In genomic region chr4:24988776-24989175, GRCh38 we compare ENCODE assay signal across 8 cellular contexts. TPM values are rescaled to one million over a fixed set of nuclear protein-coding genes. Genes with fewer than 3 reads are reported as not detected.
A peak's percentile ranks its signal among the peaks of the same experiment; 100 is the strongest.
DNase-seq lines count a peak whose midpoint lies in the region; ATAC-seq lines count a peak whose summit lies in the region.

No MANE protein-coding gene starts in this region.

- H3K9me3 ChIP-seq in mesenchymal stem cell (ENCODE audit: control insufficient read depth, low read length), result no peaks in the 10 kb centered on the region

- WGBS in mesenchymal stem cell, result 71% methylated on average over 1 of the region's 1 CpG

- no peaks in the 10 kb centered on the region for H3K79me1 ChIP-seq in mesenchymal stem cell (replicated peaks; ENCODE audit: low read length, poor library complexity, severe bottlenecking)

- no peak overlapping the region for H4K91ac ChIP-seq in mesenchymal stem cell (ENCODE audit: low read length)

- no peaks in the 10 kb centered on the region for H3K4me1 ChIP-seq in mesenchymal stem cell (ENCODE audit: control insufficient read depth, insufficient read depth, low read depth, low read length)

- no peak overlapping the region for H3K18ac ChIP-seq in mesenchymal stem cell (ENCODE audit: low read depth in 1 of 2, low read length in 2 of 2)

- H4K8ac ChIP-seq in mesenchymal stem cell (ENCODE audit: low read length), result no peak overlapping the region

- no peak overlapping the region for H2BK120ac ChIP-seq in mesenchymal stem cell (ENCODE audit: low read depth, low read length)

- H3K27ac ChIP-seq in mesenchymal stem cell (ENCODE audit: low read length, poor library complexity, severe bottlenecking), result no peak overlapping the region

- no peak overlapping the region for H2BK12ac ChIP-seq in mesenchymal stem cell (ENCODE audit: low read length in 2 of 2)

- no peak overlapping the region for H3K23ac ChIP-seq in mesenchymal stem cell (ENCODE audit: low read length in 2 of 2)

- H3K27me3 ChIP-seq in mesenchymal stem cell (ENCODE audit: control insufficient read depth in 1 of 2, insufficient read depth in 1 of 2, low read length in 2 of 2), result no peaks in the 10 kb centered on the region

- H2AFZ ChIP-seq in mesenchymal stem cell (ENCODE audit: low read depth, low read length), result no peak overlapping the region

- H2AK5ac ChIP-seq in mesenchymal stem cell (ENCODE audit: low read length, severe bottlenecking), result no peak overlapping the region

- DNase-seq in ELR (ENCODE audit: low read depth) (peak; percentile 60), NCI-H146 (lab: John Stamatoyannopoulos, UW) (peak; percentile 33), ecto neural progenitor cell (ENCODE audit: low spot score) (peak; percentile 55), mesenchymal stem cell (peak; percentile 39)
- no peak for DNase-seq in stimulated activated naive CD4-positive, alpha-beta T cell treated with Interleukin-2 at 50 U/mL for 16 hours (lab: John Stamatoyannopoulos, UW)

- H2BK5ac ChIP-seq in mesenchymal stem cell (ENCODE audit: low read depth, low read length, poor library complexity, severe bottlenecking), result no peak overlapping the region

- no peak overlapping the region for H3K14ac ChIP-seq in mesenchymal stem cell (ENCODE audit: low read length in 2 of 2)

- H3K4ac ChIP-seq in mesenchymal stem cell (ENCODE audit: low read depth in 1 of 2, low read length in 2 of 2), result no peak overlapping the region

- no peaks in the 10 kb centered on the region for H3K36me3 ChIP-seq in mesenchymal stem cell (ENCODE audit: control insufficient read depth in 1 of 2, insufficient read depth in 2 of 2, low read depth in 1 of 2, low read length in 2 of 2)

- H3K4me3 ChIP-seq in mesenchymal stem cell (ENCODE audit: insufficient read depth in 1 of 2, low read depth in 1 of 2, low read length in 2 of 2), result no peak overlapping the region

- no peak overlapping the region for H2BK15ac ChIP-seq in mesenchymal stem cell (ENCODE audit: low read depth, poor library complexity, severe bottlenecking)

- H3K4me2 ChIP-seq in mesenchymal stem cell (ENCODE audit: low read length, poor library complexity, severe bottlenecking), result no peak overlapping the region

- peak overlapping the region; percentile 33 for H3K9ac ChIP-seq in mesenchymal stem cell (ENCODE audit: low read length)

- ATAC-seq in HG02642 (IDR thresholded peaks at IDR 0.05; ENCODE audit: poor library complexity, unreplicated experiment), result no peak
- ATAC-seq in GM18870 (IDR thresholded peaks at IDR 0.05; ENCODE audit: unreplicated experiment), result no peak
- no peak for ATAC-seq in HG02970 (IDR thresholded peaks at IDR 0.05; ENCODE audit: low FRiP score, unreplicated experiment)

RNA-seq across cellular contexts. Expression of gene LGI2, which starts 42.0 kb away (rescaled TPM):
- polyA plus RNA-seq in mesenchymal stem cell (2013, experiment 1 of 2), result 0.03 TPM
- 0.04 TPM for polyA plus RNA-seq in mesenchymal stem cell (2013, experiment 2 of 2)
